Comparison of ENCODE assay signal across 29 cellular contexts in the genomic region with DNA sequence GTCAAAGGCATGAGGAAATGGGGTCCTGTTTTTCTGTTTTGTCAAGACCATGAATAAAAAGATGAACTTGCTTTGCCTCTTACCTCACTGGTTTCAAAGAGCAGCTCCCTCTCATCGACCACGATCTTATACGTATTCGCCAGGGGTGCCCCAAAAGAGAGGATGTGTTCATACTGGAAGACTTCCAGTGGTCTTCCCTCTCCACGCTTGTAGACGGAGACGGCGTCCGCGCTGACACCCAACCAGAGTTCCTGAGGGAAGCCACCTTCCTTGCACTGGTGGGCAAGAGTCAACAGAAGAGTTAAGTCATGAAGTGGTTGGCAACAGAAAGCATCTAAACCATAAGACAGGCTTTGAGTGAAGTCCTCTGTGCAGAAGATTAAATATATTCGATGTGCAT.
"Had no signal": no experiment of that assay in that cellular context is flagged by ENCODE, and none has a peak within 500 bp of the region (broad histone marks: within the 10 kb centered on the region; RNA-seq: fewer than 3 reads in every experiment).

No MANE protein-coding gene starts in this region.

- H3K27ac Mint-ChIP-seq: activated B cell treated with CpG ODN at 0.5 μM for 24 hours; activated CD8-positive, alpha-beta memory T cell treated with anti-CD3 and anti-CD28 coated beads, Interleukin-2, amount 10 ng/mL, durations not matched to agents 7 days and 5 days; activated CD8-positive, alpha-beta T cell treated with anti-CD3 and anti-CD28 coated beads, Interleukin-2, amount 10 ng/mL, durations not matched to agents 7 days and 5 days; activated naive CD4-positive, alpha-beta T cell treated with anti-CD3 and anti-CD28 coated beads, Interleukin-2, amount 10 ng/mL, durations not matched to agents 7 days and 5 days; activated naive CD4-positive, alpha-beta T cell treated with anti-CD3 and anti-CD28 coated beads, Interleukin-2, amount 50 U/mL, for 72 hours; activated naive CD8-positive, alpha-beta T cell treated with anti-CD3 and anti-CD28 coated beads, Interleukin-2, amount 10 ng/mL, durations not matched to agents 7 days and 5 days; activated T-cell treated with anti-CD3 and anti-CD28 coated beads, Interleukin-2, amount 50 U/mL, for 72 hours; effector memory CD8-positive, alpha-beta T cell; T-cell; T-helper 1 cell treated with Interleukin-12 subunit alpha and Interleukin-12 subunit beta and Interleukin-4 antibody, amounts not matched to agents 30 μg/mL and 1 μg/mL, for 36 hours had no signal

- H3K27me3 Mint-ChIP-seq: activated B cell treated with CpG ODN at 0.5 μM for 24 hours; activated CD8-positive, alpha-beta memory T cell treated with anti-CD3 and anti-CD28 coated beads, Interleukin-2, amount 10 ng/mL, durations not matched to agents 7 days and 5 days; activated naive CD8-positive, alpha-beta T cell treated with anti-CD3 and anti-CD28 coated beads, Interleukin-2, amount 10 ng/mL, durations not matched to agents 7 days and 5 days; T-cell had no signal

- H3K4me3 ChIP-seq: ascending aorta, gastrocnemius medialis, heart left ventricle had no signal

- H3K4me1 ChIP-seq: ascending aorta, foreskin keratinocyte had no signal

- H3K9me3 ChIP-seq: ascending aorta, gastrocnemius medialis, heart left ventricle had no signal

- H3K9me3 Mint-ChIP-seq: activated B cell treated with CpG ODN at 0.5 μM for 24 hours; activated naive CD4-positive, alpha-beta T cell treated with anti-CD3 and anti-CD28 coated beads, Interleukin-2, amount 10 ng/mL, durations not matched to agents 7 days and 5 days; activated naive CD4-positive, alpha-beta T cell treated with anti-CD3 and anti-CD28 coated beads, Interleukin-2, amount 50 U/mL, for 72 hours; activated naive CD8-positive, alpha-beta T cell treated with anti-CD3 and anti-CD28 coated beads, Interleukin-2, amount 10 ng/mL, durations not matched to agents 7 days and 5 days; activated T-cell treated with anti-CD3 and anti-CD28 coated beads, Interleukin-2, amount 50 U/mL, for 72 hours; effector memory CD8-positive, alpha-beta T cell; T-cell; T-helper 1 cell treated with Interleukin-12 subunit alpha and Interleukin-12 subunit beta and Interleukin-4 antibody, amounts not matched to agents 30 μg/mL and 1 μg/mL, for 36 hours had no signal

- H3K27ac ChIP-seq: ascending aorta, foreskin keratinocyte, gastrocnemius medialis, WERI-Rb-1 had no signal

- H3K36me3 Mint-ChIP-seq: activated CD8-positive, alpha-beta memory T cell treated with anti-CD3 and anti-CD28 coated beads, Interleukin-2, amount 10 ng/mL, durations not matched to agents 7 days and 5 days; activated naive CD4-positive, alpha-beta T cell treated with anti-CD3 and anti-CD28 coated beads, Interleukin-2, amount 10 ng/mL, durations not matched to agents 7 days and 5 days; activated naive CD4-positive, alpha-beta T cell treated with anti-CD3 and anti-CD28 coated beads, Interleukin-2, amount 50 U/mL, for 72 hours; activated naive CD8-positive, alpha-beta T cell treated with anti-CD3 and anti-CD28 coated beads, Interleukin-2, amount 10 ng/mL, durations not matched to agents 7 days and 5 days; T-cell had no signal

- H3K4me1 Mint-ChIP-seq: activated B cell treated with CpG ODN at 0.5 μM for 24 hours; activated CD8-positive, alpha-beta memory T cell treated with anti-CD3 and anti-CD28 coated beads, Interleukin-2, amount 10 ng/mL, durations not matched to agents 7 days and 5 days had no signal

- H3K27me3 ChIP-seq: ascending aorta, foreskin keratinocyte, gastrocnemius medialis, heart left ventricle had no signal

- H3K4me3 Mint-ChIP-seq: activated B cell treated with CpG ODN at 0.5 μM for 24 hours; activated CD8-positive, alpha-beta memory T cell treated with anti-CD3 and anti-CD28 coated beads, Interleukin-2, amount 10 ng/mL, durations not matched to agents 7 days and 5 days; activated CD8-positive, alpha-beta T cell treated with anti-CD3 and anti-CD28 coated beads, Interleukin-2, amount 10 ng/mL, durations not matched to agents 7 days and 5 days; activated naive CD4-positive, alpha-beta T cell treated with anti-CD3 and anti-CD28 coated beads, Interleukin-2, amount 10 ng/mL, durations not matched to agents 7 days and 5 days; activated naive CD8-positive, alpha-beta T cell treated with anti-CD3 and anti-CD28 coated beads, Interleukin-2, amount 10 ng/mL, durations not matched to agents 7 days and 5 days; activated T-cell treated with anti-CD3 and anti-CD28 coated beads, Interleukin-2, amount 50 U/mL, for 72 hours; effector memory CD8-positive, alpha-beta T cell; T-cell; T-helper 1 cell treated with Interleukin-12 subunit alpha and Interleukin-12 subunit beta and Interleukin-4 antibody, amounts not matched to agents 30 μg/mL and 1 μg/mL, for 36 hours had no signal

- DNase-seq: activated B cell treated with CpG ODN at 0.5 μM for 24 hours; activated CD4-positive, alpha-beta T cell treated with anti-CD3 and anti-CD28 coated beads for 48 hours; activated CD4-positive, alpha-beta T cell treated with anti-CD3 and anti-CD28 coated beads, Interleukin-2, amount 50 U/mL, for 1 hour; activated CD4-positive, alpha-beta T cell treated with anti-CD3 and anti-CD28 coated beads, Interleukin-2, amount 50 U/mL, for 48 hours; activated CD8-positive, alpha-beta memory T cell treated with anti-CD3 and anti-CD28 coated beads, Interleukin-2, amount 10 ng/mL, durations not matched to agents 7 days and 5 days; activated CD8-positive, alpha-beta memory T cell treated with anti-CD3 and anti-CD28 coated beads, Interleukin-2, amount 50 U/mL, for 4 hours; activated CD8-positive, alpha-beta T cell treated with anti-CD3 and anti-CD28 coated beads, Interleukin-2, amount 10 ng/mL, durations not matched to agents 7 days and 5 days; activated gamma-delta T cell; activated naive CD4-positive, alpha-beta T cell; activated naive CD4-positive, alpha-beta T cell treated with anti-CD3 and anti-CD28 coated beads, Interleukin-2, amount 10 ng/mL, durations not matched to agents 7 days and 5 days; activated naive CD8-positive, alpha-beta T cell treated with anti-CD3 and anti-CD28 coated beads, Interleukin-2, amount 10 ng/mL, durations not matched to agents 7 days and 5 days; activated T-cell treated with anti-CD3 and anti-CD28 coated beads, Interleukin-2, amount 50 U/mL, for 1 hour; activated T-cell treated with anti-CD3 and anti-CD28 coated beads, Interleukin-2, amount 50 U/mL, for 72 hours; caudate nucleus; cortex of kidney; dermis blood vessel endothelial cell; effector CD4-positive, alpha-beta T cell; effector memory CD8-positive, alpha-beta T cell; foreskin keratinocyte; gastrocnemius medialis; glutamatergic neuron; heart left ventricle; SW 1271; T-cell; T1000; WERI-Rb-1 had no signal
